In genomic region chr3:100602506-100603444, GRCh38 we compare ENCODE assay signal across 9 cellular contexts. TPM values are rescaled to one million over a fixed set of nuclear protein-coding genes. Genes with fewer than 3 reads are reported as not detected.
DNase-seq lines count a peak whose midpoint lies in the region; ATAC-seq and TF ChIP-seq lines count a peak whose summit lies in the region.
"Had no signal": no experiment of that assay in that cellular context is flagged by ENCODE, and none has a peak within 500 bp of the region (broad histone marks: within the 10 kb centered on the region; RNA-seq: fewer than 3 reads in every experiment).

No MANE protein-coding gene starts in this region.

- no peak for TF ChIP-seq CTCF in MM.1S (IDR thresholded peaks at IDR 0.05; ENCODE audit: low read length)
- no peak for TF ChIP-seq CTCF in astrocyte of the spinal cord (IDR thresholded peaks at IDR 0.05; ENCODE audit: low read depth, low read length)

- no peaks in the 10 kb centered on the region for H3K27me3 ChIP-seq in MM.1S (replicated peaks; ENCODE audit: insufficient read depth, low read length)

- peak overlapping the region in 8 of 10 donors; percentile 2 to 70 (median 48) for H3K4me3 Mint-ChIP-seq in naive thymus-derived CD8-positive, alpha-beta T cell

- no peaks in the 10 kb centered on the region for H3K36me3 ChIP-seq in MM.1S (replicated peaks; ENCODE audit: insufficient read depth, low read length)

- POLR2A ChIA-PET in naive thymus-derived CD8-positive, alpha-beta T cell (lab: Charles Lee) = no interaction called here

- peaks cover 24% of the 10 kb centered on the region for H3F3A ChIP-seq in MM.1S (ENCODE audit: insufficient read depth, low read length)

- H3K79me2 ChIP-seq in MM.1S (ENCODE audit: low read length) = no peaks in the 10 kb centered on the region

- in situ Hi-C loops in astrocyte of the spinal cord (cut with HindIII; ENCODE audit: low sequenced_read_pairs) = no loop called here

- DNase-seq in EL = peak; percentile 18
- DNase-seq in MM.1S = peak; percentile 32
- DNase-seq in astrocyte of the spinal cord (ENCODE audit: low read depth, low spot score) = peak; percentile 14
- no peak for DNase-seq in naive thymus-derived CD8-positive, alpha-beta T cell
- DNase-seq in NCI-H2029 treated with DMSO at 0.1 percent for 48 hours (lab: John Stamatoyannopoulos, UW) = no peak
- DNase-seq in Ammon's horn (ENCODE audit: low spot score) = no peak
- no peak for DNase-seq in NCI-H1092 (lab: John Stamatoyannopoulos, UW)

- H3K9me2 ChIP-seq in MM.1S (replicated peaks; ENCODE audit: insufficient read depth, low read length) = no peaks in the 10 kb centered on the region

- peak overlapping the region; percentile 65 for H2AFZ ChIP-seq in MM.1S (ENCODE audit: low read length)

- no peaks in the 10 kb centered on the region for H4K20me1 ChIP-seq in MM.1S (ENCODE audit: insufficient read depth, low read length)

- H3K9me3 ChIP-seq in MM.1S (replicated peaks; ENCODE audit: insufficient read depth, low read length) = no peaks in the 10 kb centered on the region

- peak; percentile 43 for ATAC-seq in GM21619 (IDR thresholded peaks at IDR 0.05; ENCODE audit: unreplicated experiment)
- no peak for ATAC-seq in naive thymus-derived CD8-positive, alpha-beta T cell

- peak overlapping the region; percentile 60; the same call in 1 of the 2 replicates for H3K27ac ChIP-seq in MM.1S (ENCODE audit: low read length)

- peaks cover 15 to 21% (median 20%) of the 10 kb centered on the region in 4 donors for H3K4me1 Mint-ChIP-seq in naive thymus-derived CD8-positive, alpha-beta T cell

- peaks cover 25% of the 10 kb centered on the region for H3K4me1 ChIP-seq in MM.1S (ENCODE audit: low read length)

- peak overlapping the region; percentile 39; the same call in 1 of the 2 replicates for H3K9ac ChIP-seq in MM.1S (ENCODE audit: low read length)

- H3K9me3 Mint-ChIP-seq in naive thymus-derived CD8-positive, alpha-beta T cell = peaks cover 0 to 15% (median 4%) of the 10 kb centered on the region in 9 donors

- peaks cover 0 to 6% (median 0%) of the 10 kb centered on the region in 3 donors for H3K36me3 Mint-ChIP-seq in naive thymus-derived CD8-positive, alpha-beta T cell

- peaks cover 4 to 10% (median 7%) of the 10 kb centered on the region in 5 donors for H3K27me3 Mint-ChIP-seq in naive thymus-derived CD8-positive, alpha-beta T cell

- peak overlapping the region; percentile 96 for H3K4me2 ChIP-seq in MM.1S (ENCODE audit: low read depth, low read length)

- H3K27ac Mint-ChIP-seq in naive thymus-derived CD8-positive, alpha-beta T cell = peak overlapping the region in 4 of 10 donors; percentile 3 to 41 (median 6)

- H3K4me3 ChIP-seq in MM.1S (ENCODE audit: low read length) = peak overlapping the region; percentile 59
- no peak overlapping the region for H3K4me3 ChIP-seq in astrocyte of the spinal cord (ENCODE audit: low read depth, low read length)

RNA-seq across cellular contexts. Expression of gene ADGRG7, which starts 6.6 kb away (rescaled TPM):
- not detected for total RNA-seq in naive thymus-derived CD8-positive, alpha-beta T cell
- polyA plus RNA-seq in naive thymus-derived CD8-positive, alpha-beta T cell = not detected
- total RNA-seq: SK-MEL-5 had no signal

Comparison
In these comparisons a context has a peak if more than half of its experiments do, and no peak if none do; other contexts are left out.
1. DNase-seq: peak in EL (single experiment), MM.1S (single experiment) and astrocyte of the spinal cord (single experiment); none in naive thymus-derived CD8-positive, alpha-beta T cell (0 of 10), NCI-H2029 treated with DMSO at 0.1 percent for 48 hours (single experiment), Ammon's horn (single experiment) and NCI-H1092 (single experiment).